In genomic region chr12:68873316-68873715, GRCh38 we compare ENCODE assay signal across 38 cellular contexts.
"Had no signal": no experiment of that assay in that cellular context is flagged by ENCODE, and none has a peak within 500 bp of the region (broad histone marks: within the 10 kb centered on the region; RNA-seq: fewer than 3 reads in every experiment).

No MANE protein-coding gene starts in this region.

- ATAC-seq: activated naive CD4-positive, alpha-beta T cell treated with anti-CD3 and anti-CD28 coated beads, Interleukin-2, amount 50 U/mL, for 72 hours; activated naive CD8-positive, alpha-beta T cell treated with anti-CD3 and anti-CD28 coated beads, Interleukin-2, amount 50 U/mL, for 24 hours; activated T-cell treated with anti-CD3 and anti-CD28 coated beads, Interleukin-2, amount 50 U/mL, for 4 hours; activated T-cell treated with anti-CD3 and anti-CD28 coated beads, Interleukin-2, amount 50 U/mL, for 72 hours; activated T-helper 17 cell treated with anti-CD3 and anti-CD28 coated beads, Interleukin-2, amount 50 U/mL, for 72 hours; body of pancreas had no signal

- H3K27me3 ChIP-seq: adrenal gland, ascending aorta, body of pancreas, brain microvascular endothelial cell, breast epithelium, cardiac muscle cell had no signal

- H3K9me3 Mint-ChIP-seq: activated naive CD4-positive, alpha-beta T cell treated with anti-CD3 and anti-CD28 coated beads for 36 hours; activated naive CD4-positive, alpha-beta T cell treated with anti-CD3 and anti-CD28 coated beads, Interleukin-2, amount 50 U/mL, for 72 hours; activated naive CD8-positive, alpha-beta T cell treated with anti-CD3 and anti-CD28 coated beads, Interleukin-2, amount 10 ng/mL, durations not matched to agents 7 days and 5 days; activated naive CD8-positive, alpha-beta T cell treated with anti-CD3 and anti-CD28 coated beads, Interleukin-2, amount 50 U/mL, for 24 hours; activated T-cell treated with anti-CD3 and anti-CD28 coated beads, Interleukin-2, amount 50 U/mL, for 24 hours; activated T-cell treated with anti-CD3 and anti-CD28 coated beads, Interleukin-2, amount 50 U/mL, for 4 hours; activated T-cell treated with anti-CD3 and anti-CD28 coated beads, Interleukin-2, amount 50 U/mL, for 72 hours; activated T-helper 1 cell treated with anti-CD3 and anti-CD28 coated beads, Interleukin-12 subunit alpha, Interleukin-12 subunit beta, Interleukin-2, Interleukin-4 antibody, amounts not matched to agents 30 ng/mL and 10 ng/mL and 1 ng/mL, durations not matched to agents 14 hours and 24 hours and 36 hours; activated T-helper 17 cell treated with anti-CD3 and anti-CD28 coated beads, Interleukin-2, amount 50 U/mL, for 72 hours; activated T-helper 2 cell treated with anti-CD3 and anti-CD28 coated beads, Interferon-gamma antibody, Interleukin-2, Interleukin-4, amounts not matched to agents 10 μg/mL and 5 μg/mL and 100 μg/mL, durations not matched to agents 14 hours and 24 hours and 36 hours; central memory CD8-positive, alpha-beta T cell had no signal

- H3K27me3 Mint-ChIP-seq: activated naive CD4-positive, alpha-beta T cell treated with anti-CD3 and anti-CD28 coated beads, Interleukin-2, amount 50 U/mL, for 24 hours; activated naive CD8-positive, alpha-beta T cell treated with anti-CD3 and anti-CD28 coated beads, Interleukin-2, amount 50 U/mL, for 24 hours had no signal

- H3K4me1 Mint-ChIP-seq: activated naive CD4-positive, alpha-beta T cell treated with anti-CD3 and anti-CD28 coated beads, Interleukin-2, amount 50 U/mL, for 24 hours; activated naive CD8-positive, alpha-beta T cell treated with anti-CD3 and anti-CD28 coated beads for 36 hours; activated naive CD8-positive, alpha-beta T cell treated with anti-CD3 and anti-CD28 coated beads, Interleukin-2, amount 50 U/mL, for 24 hours; activated T-helper 17 cell treated with anti-CD3 and anti-CD28 coated beads, Interleukin-2, amount 50 U/mL, for 72 hours; central memory CD8-positive, alpha-beta T cell had no signal

- H3K9me3 ChIP-seq: adrenal gland, ascending aorta, body of pancreas, breast epithelium had no signal

- H3K36me3 ChIP-seq: adrenal gland, ascending aorta, brain microvascular endothelial cell, breast epithelium, cardiac muscle cell had no signal

- H3K4me1 ChIP-seq: adrenal gland, ascending aorta, body of pancreas, breast epithelium had no signal

- H3K4me3 Mint-ChIP-seq: activated naive CD4-positive, alpha-beta T cell treated with anti-CD3 and anti-CD28 coated beads for 36 hours; activated naive CD4-positive, alpha-beta T cell treated with anti-CD3 and anti-CD28 coated beads, Interleukin-2, amount 10 ng/mL, durations not matched to agents 7 days and 5 days; activated naive CD4-positive, alpha-beta T cell treated with anti-CD3 and anti-CD28 coated beads, Interleukin-2, amount 50 U/mL, for 24 hours; activated naive CD8-positive, alpha-beta T cell; activated naive CD8-positive, alpha-beta T cell treated with anti-CD3 and anti-CD28 coated beads for 36 hours; activated naive CD8-positive, alpha-beta T cell treated with anti-CD3 and anti-CD28 coated beads, Interleukin-2, amount 10 ng/mL, durations not matched to agents 7 days and 5 days; activated naive CD8-positive, alpha-beta T cell treated with anti-CD3 and anti-CD28 coated beads, Interleukin-2, amount 50 U/mL, for 24 hours; activated T-cell treated with anti-CD3 and anti-CD28 coated beads, Interleukin-2, amount 50 U/mL, for 24 hours; activated T-cell treated with anti-CD3 and anti-CD28 coated beads, Interleukin-2, amount 50 U/mL, for 4 hours; activated T-cell treated with anti-CD3 and anti-CD28 coated beads, Interleukin-2, amount 50 U/mL, for 72 hours; activated T-helper 1 cell treated with anti-CD3 and anti-CD28 coated beads, Interleukin-12 subunit alpha, Interleukin-12 subunit beta, Interleukin-2, Interleukin-4 antibody, amounts not matched to agents 30 ng/mL and 10 ng/mL and 1 ng/mL, durations not matched to agents 14 hours and 24 hours and 36 hours; activated T-helper 17 cell treated with anti-CD3 and anti-CD28 coated beads, Interleukin-2, amount 50 U/mL, for 72 hours; brain; central memory CD8-positive, alpha-beta T cell had no signal

- H3K4me3 ChIP-seq: adrenal gland, ascending aorta, body of pancreas, breast epithelium, cardiac muscle cell had no signal

- DNase-seq: activated effector memory CD4-positive, alpha-beta T cell treated with anti-CD3 and anti-CD28 coated beads, Interleukin-2, amount 50 U/mL, for 16 hours; activated effector memory CD4-positive, alpha-beta T cell treated with Interleukin-2 at 50 U/mL for 16 hours; activated gamma-delta T cell; activated gamma-delta T cell treated with Interleukin-2 at 50 U/mL for 16 hours; activated naive CD4-positive, alpha-beta T cell; activated naive CD4-positive, alpha-beta T cell treated with anti-CD3 and anti-CD28 coated beads for 36 hours; activated naive CD4-positive, alpha-beta T cell treated with anti-CD3 and anti-CD28 coated beads, Interleukin-2, amount 10 ng/mL, durations not matched to agents 7 days and 5 days; activated naive CD4-positive, alpha-beta T cell treated with anti-CD3 and anti-CD28 coated beads, Interleukin-2, amount 50 U/mL, for 16 hours; activated naive CD4-positive, alpha-beta T cell treated with Interleukin-2 at 50 U/mL for 16 hours; activated naive CD8-positive, alpha-beta T cell treated with anti-CD3 and anti-CD28 coated beads for 36 hours; activated naive CD8-positive, alpha-beta T cell treated with anti-CD3 and anti-CD28 coated beads, Interleukin-2, amount 10 ng/mL, durations not matched to agents 7 days and 5 days; activated naive CD8-positive, alpha-beta T cell treated with anti-CD3 and anti-CD28 coated beads, Interleukin-2, amount 50 U/mL, for 24 hours; activated T-cell treated with anti-CD3 and anti-CD28 coated beads, Interleukin-2, amount 50 U/mL, for 1 hour; activated T-cell treated with anti-CD3 and anti-CD28 coated beads, Interleukin-2, amount 50 U/mL, for 24 hours; activated T-cell treated with anti-CD3 and anti-CD28 coated beads, Interleukin-2, amount 50 U/mL, for 4 hours; activated T-cell treated with anti-CD3 and anti-CD28 coated beads, Interleukin-2, amount 50 U/mL, for 48 hours; activated T-cell treated with anti-CD3 and anti-CD28 coated beads, Interleukin-2, amount 50 U/mL, for 72 hours; adrenal gland; amniotic stem cell; amygdala; anterior cingulate cortex; aorta; body of pancreas; brain microvascular endothelial cell; caudate nucleus; central memory CD4-positive, alpha-beta T cell; cerebellar nuclear complex had no signal

- H3K27ac Mint-ChIP-seq: activated naive CD4-positive, alpha-beta T cell treated with anti-CD3 and anti-CD28 coated beads for 36 hours; activated naive CD4-positive, alpha-beta T cell treated with anti-CD3 and anti-CD28 coated beads, Interleukin-2, amount 10 ng/mL, durations not matched to agents 7 days and 5 days; activated naive CD4-positive, alpha-beta T cell treated with anti-CD3 and anti-CD28 coated beads, Interleukin-2, amount 50 U/mL, for 24 hours; activated naive CD4-positive, alpha-beta T cell treated with anti-CD3 and anti-CD28 coated beads, Interleukin-2, amount 50 U/mL, for 72 hours; activated naive CD8-positive, alpha-beta T cell; activated naive CD8-positive, alpha-beta T cell treated with anti-CD3 and anti-CD28 coated beads for 36 hours; activated naive CD8-positive, alpha-beta T cell treated with anti-CD3 and anti-CD28 coated beads, Interleukin-2, amount 10 ng/mL, durations not matched to agents 7 days and 5 days; activated naive CD8-positive, alpha-beta T cell treated with anti-CD3 and anti-CD28 coated beads, Interleukin-2, amount 50 U/mL, for 24 hours; activated T-cell treated with anti-CD3 and anti-CD28 coated beads, Interleukin-2, amount 50 U/mL, for 24 hours; activated T-cell treated with anti-CD3 and anti-CD28 coated beads, Interleukin-2, amount 50 U/mL, for 72 hours; activated T-helper 1 cell treated with anti-CD3 and anti-CD28 coated beads, Interleukin-12 subunit alpha, Interleukin-12 subunit beta, Interleukin-2, Interleukin-4 antibody, amounts not matched to agents 30 ng/mL and 10 ng/mL and 1 ng/mL, durations not matched to agents 14 hours and 24 hours and 36 hours; activated T-helper 17 cell treated with anti-CD3 and anti-CD28 coated beads, Interleukin-2, amount 50 U/mL, for 72 hours; activated T-helper 2 cell treated with anti-CD3 and anti-CD28 coated beads, Interferon-gamma antibody, Interleukin-2, Interleukin-4, amounts not matched to agents 10 μg/mL and 5 μg/mL and 100 μg/mL, durations not matched to agents 14 hours and 24 hours and 36 hours; brain had no signal

- H3K27ac ChIP-seq: adrenal gland, ascending aorta, body of pancreas, brain microvascular endothelial cell, breast epithelium, cardiac muscle cell had no signal

- H3K36me3 Mint-ChIP-seq: activated naive CD4-positive, alpha-beta T cell treated with anti-CD3 and anti-CD28 coated beads, Interleukin-2, amount 10 ng/mL, durations not matched to agents 7 days and 5 days; activated naive CD8-positive, alpha-beta T cell treated with anti-CD3 and anti-CD28 coated beads for 36 hours; activated naive CD8-positive, alpha-beta T cell treated with anti-CD3 and anti-CD28 coated beads, Interleukin-2, amount 10 ng/mL, durations not matched to agents 7 days and 5 days; brain had no signal
